Comparison of ENCODE assay signal across 1 cellular context in genomic region chr2:60659026-60659425, GRCh38.
TF ChIP-seq lines count a peak whose summit lies in the region.

No MANE protein-coding gene starts in this region.

TF ChIP-seq in H1, 55 proteins besides CTCF, POLR2A, EP300 and RAD21:
- TF ChIP-seq ZNF274 (IDR thresholded peaks at IDR 0.05; ENCODE audit: borderline replicate concordance, extremely low read depth, low read length) (no peak), KDM4A (IDR thresholded peaks at IDR 0.05; ENCODE audit: low read depth, low read length, severe bottlenecking) (no peak), MAX (IDR thresholded peaks at IDR 0.05) (no peak), BACH1 (IDR thresholded peaks at IDR 0.05; ENCODE audit: low read length) (no peak), RXRA (IDR thresholded peaks at IDR 0.05; ENCODE audit: insufficient read depth, low read depth, low read length) (no peak), KDM5A (IDR thresholded peaks at IDR 0.05; ENCODE audit: low read length) (no peak)
